In genomic region chr2:99861376-99861760, GRCh38 we compare ENCODE assay signal across 12 cellular contexts.
DNase-seq lines count a peak whose midpoint lies in the region; ATAC-seq, FAIRE-seq and TF ChIP-seq lines count a peak whose summit lies in the region.
"Had no signal": no experiment of that assay in that cellular context is flagged by ENCODE, and none has a peak within 500 bp of the region (broad histone marks: within the 10 kb centered on the region; RNA-seq: fewer than 3 reads in every experiment).

No MANE protein-coding gene starts in this region.

- TF ChIP-seq POLR2A in GM12891 (IDR thresholded peaks at IDR 0.05; ENCODE audit: low read depth, low read length), result no peak
- TF ChIP-seq POLR2A in uterus (IDR thresholded peaks at IDR 0.05), result no peak

- no peak for ATAC-seq in stimulated activated naive CD8-positive, alpha-beta T cell treated with anti-CD3 and anti-CD28 coated beads, Interleukin-15, Interleukin-2, amounts not matched to agents 100 U/mL and 50 U/mL, for 24 hours
- ATAC-seq in GM18870 (IDR thresholded peaks at IDR 0.05; ENCODE audit: unreplicated experiment), result no peak
- ATAC-seq: HCT116, lower lobe of right lung had no signal

- H3K27me3 ChIP-seq in SU-DHL-6 (ENCODE audit: low read length), result no peaks in the 10 kb centered on the region
- H3K27me3 ChIP-seq in osteoblast (ENCODE audit: insufficient read depth, low read length), result no peaks in the 10 kb centered on the region
- H3K27me3 ChIP-seq in uterus, result no peaks in the 10 kb centered on the region

- FAIRE-seq in GM12891 (lab: Jason Lieb, UNC), result no peak

- H3K79me2 ChIP-seq in SU-DHL-6 (ENCODE audit: insufficient read depth, low read length) (no peaks in the 10 kb centered on the region), osteoblast (ENCODE audit: insufficient read depth, low read length) (no peaks in the 10 kb centered on the region)

- peak overlapping the region; percentile 33; the same call in 1 of the 2 replicates for H3K9ac ChIP-seq in SU-DHL-6 (ENCODE audit: low read length)

- no peak for TF ChIP-seq CTCF in SU-DHL-6 (IDR thresholded peaks at IDR 0.05; ENCODE audit: insufficient read depth, low read length, poor library complexity, severe bottlenecking)
- TF ChIP-seq CTCF in osteoblast (IDR thresholded peaks at IDR 0.05; ENCODE audit: extremely low read depth, low read depth, low read length), result no peak
- TF ChIP-seq CTCF in uterus (IDR thresholded peaks at IDR 0.05), result no peak

- no peaks in the 10 kb centered on the region for H3K9me2 ChIP-seq in SU-DHL-6 (replicated peaks; ENCODE audit: insufficient read depth, low read length)

- no peaks in the 10 kb centered on the region for H3K36me3 ChIP-seq in KOPT-K1 (ENCODE audit: insufficient read depth, low read length)
- H3K36me3 ChIP-seq in SU-DHL-6 (ENCODE audit: low read length), result no peaks in the 10 kb centered on the region
- no peaks in the 10 kb centered on the region for H3K36me3 ChIP-seq in osteoblast (ENCODE audit: insufficient read depth, low read length)
- H3K36me3 ChIP-seq in uterus, result no peaks in the 10 kb centered on the region
- H3K36me3 ChIP-seq: lower lobe of right lung had no signal

- DNase-seq in GM12891 (ENCODE audit: insufficient read length, low spot score) (peak; percentile 17), osteoblast (ENCODE audit: insufficient read length, low spot score, missing footprints) (peak; percentile 41), NCI-H2081 treated with DMSO at 0.1 percent for 48 hours (lab: John Stamatoyannopoulos, UW) (no peak), uterus (no peak)
- DNase-seq in stimulated activated naive CD8-positive, alpha-beta T cell treated with anti-CD3 and anti-CD28 coated beads, Interleukin-15, Interleukin-2, amounts not matched to agents 100 U/mL and 50 U/mL, for 24 hours, result no peak
- DNase-seq: activated naive CD8-positive, alpha-beta T cell treated with anti-CD3 and anti-CD28 coated beads for 36 hours; lower lobe of right lung; stimulated activated CD4-positive, alpha-beta T cell treated with anti-CD3 and anti-CD28 coated beads, Interleukin-2, amount 100 ng/mL, for 48 hours had no signal

- H2AFZ ChIP-seq in SU-DHL-6 (ENCODE audit: low read depth, low read length, severe bottlenecking), result no peak overlapping the region
- no peak overlapping the region for H2AFZ ChIP-seq in osteoblast (ENCODE audit: low read length)

- peak overlapping the region; percentile 59 for H3K4me2 ChIP-seq in SU-DHL-6 (ENCODE audit: low read depth, low read length, poor library complexity, severe bottlenecking)
- H3K4me2 ChIP-seq in osteoblast (ENCODE audit: insufficient read depth, low read length), result peak overlapping the region; percentile 12

- H4K20me1 ChIP-seq in SU-DHL-6 (ENCODE audit: low read depth, low read length) (no peaks in the 10 kb centered on the region), osteoblast (ENCODE audit: insufficient read depth, low read length) (no peaks in the 10 kb centered on the region)

- H3K9me3 ChIP-seq in KOPT-K1 (ENCODE audit: insufficient read depth, low read length, poor library complexity, severe bottlenecking), result peaks cover under 1% of the 10 kb centered on the region
- H3K9me3 ChIP-seq in SU-DHL-6 (ENCODE audit: insufficient read depth, low read length), result no peaks in the 10 kb centered on the region
- H3K9me3 ChIP-seq in osteoblast (ENCODE audit: low read depth, low read length), result no peaks in the 10 kb centered on the region
- H3K9me3 ChIP-seq in uterus, result no peaks in the 10 kb centered on the region
- H3K9me3 ChIP-seq: lower lobe of right lung had no signal

- intact Hi-C loops in uterus (cut with DNase I; ENCODE audit: low total_unique reads), result no loop called here

- peaks cover 15% of the 10 kb centered on the region for H3F3A ChIP-seq in SU-DHL-6 (ENCODE audit: insufficient read depth)

- H3K27ac ChIP-seq in KOPT-K1 (ENCODE audit: low read depth, low read length, poor library complexity, severe bottlenecking), result peak overlapping the region; percentile 40
- H3K27ac ChIP-seq in SU-DHL-6 (ENCODE audit: low read depth, low read length), result peak overlapping the region; percentile 86
- no peak overlapping the region for H3K27ac ChIP-seq in osteoblast (ENCODE audit: low read depth, low read length)
- no peak overlapping the region for H3K27ac ChIP-seq in uterus
- H3K27ac ChIP-seq: lower lobe of right lung had no signal

- H3K4me3 ChIP-seq in SU-DHL-6 (ENCODE audit: insufficient read depth, low read length, poor library complexity, severe bottlenecking) (peak overlapping the region; percentile 38), osteoblast (ENCODE audit: insufficient read depth, low read length) (no peak overlapping the region), uterus (no peak overlapping the region)
- H3K4me3 ChIP-seq: lower lobe of right lung had no signal

- H3K4me1 ChIP-seq in osteoblast (ENCODE audit: insufficient read depth, low read length) (peaks cover 71% of the 10 kb centered on the region), uterus (no peaks in the 10 kb centered on the region)

TF ChIP-seq in GM12891, 5 proteins besides CTCF, POLR2A, EP300 and RAD21:
- TF ChIP-seq POU2F2 (IDR thresholded peaks at IDR 0.05; ENCODE audit: low read depth, low read length) (no peak), POLR2AphosphoS5 (IDR thresholded peaks at IDR 0.05; ENCODE audit: low read depth, low read length) (no peak), SPI1 (IDR thresholded peaks at IDR 0.05; ENCODE audit: low read depth, low read length) (peak; percentile 97), TAF1 (IDR thresholded peaks at IDR 0.05; ENCODE audit: low read depth, low read length) (no peak), PAX5 (IDR thresholded peaks at IDR 0.05; ENCODE audit: insufficient read depth, low read length, severe bottlenecking) (no peak)
TF ChIP-seq in GM12891: peak in this region for 1.

Comparison
In these comparisons a context has a peak if more than half of its experiments do, and no peak if none do; other contexts are left out.
1. DNase-seq: peak in GM12891 (single experiment) and osteoblast (single experiment); none in stimulated activated naive CD8-positive, alpha-beta T cell treated with anti-CD3 and anti-CD28 coated beads, Interleukin-15, Interleukin-2, amounts not matched to agents 100 U/mL and 50 U/mL, for 24 hours (single experiment), NCI-H2081 treated with DMSO at 0.1 percent for 48 hours (single experiment) and uterus (0 of 2).
2. H3K27ac ChIP-seq: peak in KOPT-K1 (single experiment) and SU-DHL-6 (single experiment); none in osteoblast (single experiment) and uterus (0 of 2).